Comparison of ENCODE assay signal across 22 cellular contexts in genomic region chr6:140355476-140355875, GRCh38.
DNase-seq lines count a peak whose midpoint lies in the region; FAIRE-seq and TF ChIP-seq lines count a peak whose summit lies in the region.
"Had no signal": no experiment of that assay in that cellular context is flagged by ENCODE, and none has a peak within 500 bp of the region (broad histone marks: within the 10 kb centered on the region; RNA-seq: fewer than 3 reads in every experiment).

No MANE protein-coding gene starts in this region.

- no peaks in the 10 kb centered on the region for H3F3A ChIP-seq in GM23248 (ENCODE audit: insufficient read depth)

- no peaks in the 10 kb centered on the region for H3K36me3 ChIP-seq in GM23248 (ENCODE audit: low read depth)
- no peaks in the 10 kb centered on the region for H3K36me3 ChIP-seq in adipocyte (ENCODE audit: control insufficient read depth, insufficient read depth, low read length, severe bottlenecking)
- H3K36me3 ChIP-seq in keratinocyte (ENCODE audit: control insufficient read depth in 2 of 2, extremely low read depth in 1 of 2, insufficient read depth in 2 of 2, low read length in 2 of 2) = no peaks in the 10 kb centered on the region
- H3K36me3 ChIP-seq in effector memory CD4-positive, alpha-beta T cell (ENCODE audit: control insufficient read depth, insufficient read depth, low read length) = no peaks in the 10 kb centered on the region
- H3K36me3 ChIP-seq: BLaER1 treated with 17β-estradiol and CSF1 and Interleukin-3, amounts not matched to agents 10 nM and 100 nM had no signal

- 52 to 60% methylated on average over 1 of the region's 1 CpG for WGBS in GM23248 (ENCODE audit: low coverage in 1 of 2, low lambda C conversion rate in 2 of 2, missing lambda C conversion rate in 2 of 2), 2 experiments

- H4K20me1 ChIP-seq in GM23248 (ENCODE audit: insufficient read depth) = no peaks in the 10 kb centered on the region
- no peaks in the 10 kb centered on the region for H4K20me1 ChIP-seq in keratinocyte (ENCODE audit: control insufficient read depth, extremely low read depth, insufficient read depth, low read length)
- H4K20me1 ChIP-seq: BLaER1 treated with 17β-estradiol and CSF1 and Interleukin-3, amounts not matched to agents 10 nM and 100 nM had no signal

- H3K36me3 Mint-ChIP-seq in type B pancreatic cell = no peaks in the 10 kb centered on the region
- H3K36me3 Mint-ChIP-seq in nephron progenitor cell (ENCODE audit: low read depth) = no peaks in the 10 kb centered on the region
- H3K36me3 Mint-ChIP-seq: CD8-positive, alpha-beta T cell had no signal

- H3K9me3 Mint-ChIP-seq in type B pancreatic cell = peaks cover 7% of the 10 kb centered on the region
- H3K9me3 Mint-ChIP-seq in nephron progenitor cell = no peaks in the 10 kb centered on the region
- H3K9me3 Mint-ChIP-seq: CD8-positive, alpha-beta T cell; HFFc6 had no signal

- H3K79me2 ChIP-seq in GM23248 (ENCODE audit: insufficient read depth) (no peaks in the 10 kb centered on the region), keratinocyte (ENCODE audit: control insufficient read depth, insufficient read depth, low read length) (no peaks in the 10 kb centered on the region)

- H3K27me3 ChIP-seq in GM23248 (replicated peaks; ENCODE audit: insufficient read depth) = no peaks in the 10 kb centered on the region
- no peaks in the 10 kb centered on the region for H3K27me3 ChIP-seq in adipocyte (replicated peaks; ENCODE audit: control insufficient read depth, insufficient read depth, low read length)
- no peaks in the 10 kb centered on the region for H3K27me3 ChIP-seq in keratinocyte (ENCODE audit: control insufficient read depth, extremely low read depth, insufficient read depth, low read length)
- no peaks in the 10 kb centered on the region for H3K27me3 ChIP-seq in effector memory CD4-positive, alpha-beta T cell (replicated peaks; ENCODE audit: control insufficient read depth, insufficient read depth, low read length, poor library complexity, severe bottlenecking)
- H3K27me3 ChIP-seq: BLaER1 treated with 17β-estradiol and CSF1 and Interleukin-3, amounts not matched to agents 10 nM and 100 nM had no signal

- H3K9me3 ChIP-seq in GM23248 (ENCODE audit: low read depth) = no peaks in the 10 kb centered on the region
- no peaks in the 10 kb centered on the region for H3K9me3 ChIP-seq in adipocyte (ENCODE audit: control insufficient read depth, low read length)
- no peaks in the 10 kb centered on the region for H3K9me3 ChIP-seq in keratinocyte (ENCODE audit: control insufficient read depth, low read depth, low read length)
- no peaks in the 10 kb centered on the region for H3K9me3 ChIP-seq in effector memory CD4-positive, alpha-beta T cell (ENCODE audit: control insufficient read depth, low read length)
- H3K9me3 ChIP-seq: BLaER1 treated with 17β-estradiol and CSF1 and Interleukin-3, amounts not matched to agents 10 nM and 100 nM had no signal

- DNase-seq in GM23248 = no peak
- peak; percentile 43 for DNase-seq in adipocyte (ENCODE audit: low read depth)
- peak; percentile 59 for DNase-seq in fibroblast of gingiva (ENCODE audit: low read depth)
- DNase-seq in keratinocyte (ENCODE audit: low read depth, low spot score) = no peak
- no peak for DNase-seq in type B pancreatic cell (ENCODE audit: extremely low spot score, unreplicated experiment)
- no peak for DNase-seq in effector memory CD4-positive, alpha-beta T cell
- DNase-seq in NCI-H1048 (lab: John Stamatoyannopoulos, UW) = no peak
- no peak for DNase-seq in nephron progenitor cell
- DNase-seq: 8988T; Calu3; CD8-positive, alpha-beta T cell; DMS 273 treated with DMSO at 0.1 percent for 48 hours; DMS53; DND-41; EL; HFFc6 had no signal

- H3K4me1 Mint-ChIP-seq in type B pancreatic cell (ENCODE audit: unreplicated experiment) = peaks cover 19% of the 10 kb centered on the region
- H3K4me1 Mint-ChIP-seq in nephron progenitor cell = no peaks in the 10 kb centered on the region
- H3K4me1 Mint-ChIP-seq: B cell had no signal

- H3K4me3 Mint-ChIP-seq in type B pancreatic cell (no peak overlapping the region), nephron progenitor cell (no peak overlapping the region)
- H3K4me3 Mint-ChIP-seq: B cell; CD8-positive, alpha-beta T cell; HFFc6 had no signal

- H3K27ac Mint-ChIP-seq in type B pancreatic cell = no peak overlapping the region
- no peak overlapping the region for H3K27ac Mint-ChIP-seq in nephron progenitor cell
- H3K27ac Mint-ChIP-seq: B cell; CD8-positive, alpha-beta T cell; HFFc6 had no signal

- H2AFZ ChIP-seq in GM23248 (peak overlapping the region; percentile 5; the same call in 1 of the 2 replicates), keratinocyte (ENCODE audit: control insufficient read depth, low read length) (no peak overlapping the region)

- no peaks in the 10 kb centered on the region for H3K27me3 Mint-ChIP-seq in type B pancreatic cell
- H3K27me3 Mint-ChIP-seq in nephron progenitor cell (ENCODE audit: low read depth, poor library complexity) = no peaks in the 10 kb centered on the region
- H3K27me3 Mint-ChIP-seq: B cell had no signal

- in situ Hi-C loops in GM23248 (cut with MboI) = no loop called here

- H3K4me1 ChIP-seq in GM23248 (ENCODE audit: insufficient read depth) = no peaks in the 10 kb centered on the region
- H3K4me1 ChIP-seq in adipocyte (ENCODE audit: control insufficient read depth, insufficient read depth, low read length) = no peaks in the 10 kb centered on the region
- no peaks in the 10 kb centered on the region for H3K4me1 ChIP-seq in keratinocyte (ENCODE audit: control insufficient read depth, extremely low read depth, insufficient read depth, low read length)
- H3K4me1 ChIP-seq in effector memory CD4-positive, alpha-beta T cell (ENCODE audit: control insufficient read depth, insufficient read depth, low read length, poor library complexity, severe bottlenecking) = no peaks in the 10 kb centered on the region
- H3K4me1 ChIP-seq: BLaER1 treated with 17β-estradiol and CSF1 and Interleukin-3, amounts not matched to agents 10 nM and 100 nM had no signal

- no peak for TF ChIP-seq CTCF in keratinocyte (optimal IDR thresholded peaks at IDR 0.05 in 1 of 3, IDR thresholded peaks at IDR 0.05 in 1 of 3, conservative IDR thresholded peaks at IDR 0.05 in 1 of 3; ENCODE audit: extremely low read depth in 1 of 3, insufficient read depth in 2 of 3, low read length in 3 of 3)
- no peak for TF ChIP-seq CTCF in type B pancreatic cell (conservative IDR thresholded peaks at IDR 0.05)
- TF ChIP-seq CTCF in nephron progenitor cell (IDR thresholded peaks at IDR 0.05) = no peak

- H3K9me2 ChIP-seq in GM23248 (ENCODE audit: insufficient read depth) = no peaks in the 10 kb centered on the region

- H3K9me1 ChIP-seq in keratinocyte (ENCODE audit: control insufficient read depth, extremely low read depth, insufficient read depth, low read length) = no peaks in the 10 kb centered on the region

- H3K4me2 ChIP-seq in GM23248 (ENCODE audit: unreplicated experiment) (no peak overlapping the region), keratinocyte (ENCODE audit: control insufficient read depth, extremely low read depth, insufficient read depth, low read depth, low read length) (no peak overlapping the region)
- H3K4me2 ChIP-seq: BLaER1 treated with 17β-estradiol and CSF1 and Interleukin-3, amounts not matched to agents 10 nM and 100 nM had no signal

- H3K27ac ChIP-seq in GM23248 (no peak overlapping the region), keratinocyte (ENCODE audit: control insufficient read depth, insufficient read depth, low read length) (no peak overlapping the region)
- H3K27ac ChIP-seq in effector memory CD4-positive, alpha-beta T cell (ENCODE audit: insufficient read depth, low read length, poor library complexity, severe bottlenecking) = no peak overlapping the region
- H3K27ac ChIP-seq: BLaER1 treated with 17β-estradiol and CSF1 and Interleukin-3, amounts not matched to agents 10 nM and 100 nM; HL-60 had no signal

- FAIRE-seq in keratinocyte (lab: Jason Lieb, UNC) = peak; percentile 17
- FAIRE-seq: GM12878, GM19239, H54 had no signal

- H3K9ac ChIP-seq in GM23248 (no peak overlapping the region), adipocyte (ENCODE audit: low read length) (no peak overlapping the region), keratinocyte (ENCODE audit: control insufficient read depth, extremely low read depth, insufficient read depth, low read length) (no peak overlapping the region)
- H3K9ac ChIP-seq: BLaER1 treated with 17β-estradiol and CSF1 and Interleukin-3, amounts not matched to agents 10 nM and 100 nM had no signal

- dilution Hi-C loops in keratinocyte (cut with MboI; ENCODE audit: extremely low pct_ligation_motif_present, low sequenced_read_pairs) = no loop called here

- H3K4me3 ChIP-seq in GM23248 (no peak overlapping the region), adipocyte (ENCODE audit: low read length) (no peak overlapping the region), keratinocyte (ENCODE audit: control insufficient read depth in 2 of 3, extremely low read depth in 1 of 3, insufficient read depth in 2 of 3, low read depth in 1 of 3, low read length in 3 of 3) (no peak overlapping the region)
- no peak overlapping the region for H3K4me3 ChIP-seq in effector memory CD4-positive, alpha-beta T cell (ENCODE audit: insufficient read depth, low read depth, low read length, poor library complexity, severe bottlenecking)
- H3K4me3 ChIP-seq: BLaER1 treated with 17β-estradiol and CSF1 and Interleukin-3, amounts not matched to agents 10 nM and 100 nM; GM12878 had no signal

Comparison
In these comparisons a context has a peak if more than half of its experiments do, and no peak if none do; other contexts are left out.
1. DNase-seq: peak in adipocyte (single experiment) and fibroblast of gingiva (single experiment); none in GM23248 (single experiment), keratinocyte (single experiment), type B pancreatic cell (single experiment), effector memory CD4-positive, alpha-beta T cell (0 of 3), NCI-H1048 (single experiment) and nephron progenitor cell (single experiment).